ENCODE assay signal across 8 cellular contexts in genomic region chr17:4949321-4950074, GRCh38. TPM values are rescaled to one million over a fixed set of nuclear protein-coding genes. Genes with fewer than 3 reads are reported as not detected.
DNase-seq lines count a peak whose midpoint lies in the region; ATAC-seq, FAIRE-seq and TF ChIP-seq lines count a peak whose summit lies in the region.

No MANE protein-coding gene starts in this region.

- no peak for TF ChIP-seq CTCF in CD8-positive, alpha-beta T cell (IDR thresholded peaks at IDR 0.05)
- TF ChIP-seq CTCF in astrocyte (IDR thresholded peaks at IDR 0.05; ENCODE audit: insufficient read depth, low read depth, low read length) (no peak), sigmoid colon (IDR thresholded peaks at IDR 0.05) (no peak)

- peaks cover 39% of the 10 kb centered on the region for H3K4me1 Mint-ChIP-seq in CD8-positive, alpha-beta T cell (ENCODE audit: low read depth)
- H3K4me1 Mint-ChIP-seq in IgD-negative memory B cell (peaks cover 18 to 24% (median 22%) of the 10 kb centered on the region in 3 donors), astrocyte (ENCODE audit: low read depth, unreplicated experiment) (peaks cover 41% of the 10 kb centered on the region)
- peaks cover 26% of the 10 kb centered on the region for H3K4me1 Mint-ChIP-seq in T-helper 2 cell treated with Interferon-gamma antibody and Interleukin-4, amounts not matched to agents 5 μg/mL and 100 μg/mL, for 36 hours (ENCODE audit: low read depth)

- H3K36me3 Mint-ChIP-seq in CD8-positive, alpha-beta T cell: peaks cover 31% of the 10 kb centered on the region
- peaks cover 3% of the 10 kb centered on the region for H3K36me3 Mint-ChIP-seq in IgD-negative memory B cell
- H3K36me3 Mint-ChIP-seq in T-helper 2 cell treated with Interferon-gamma antibody and Interleukin-4, amounts not matched to agents 5 μg/mL and 100 μg/mL, for 36 hours (ENCODE audit: low read depth): peaks cover 33% of the 10 kb centered on the region
- peaks cover 20% of the 10 kb centered on the region for H3K36me3 Mint-ChIP-seq in astrocyte (ENCODE audit: low read depth, unreplicated experiment)

- ATAC-seq in CD8-positive, alpha-beta T cell: peak; percentile 30
- ATAC-seq in GM19438 (IDR thresholded peaks at IDR 0.05; ENCODE audit: low read depth, unreplicated experiment) (peak; percentile 27), GM21367 (IDR thresholded peaks at IDR 0.05; ENCODE audit: unreplicated experiment) (no peak)

- peaks cover 24% of the 10 kb centered on the region for H3K36me3 ChIP-seq in CD8-positive, alpha-beta T cell (ENCODE audit: insufficient read depth, low read length)
- H3K36me3 ChIP-seq in astrocyte (ENCODE audit: insufficient read depth, low read length): peaks cover 17% of the 10 kb centered on the region
- H3K36me3 ChIP-seq in sigmoid colon: peaks cover 5 to 23% (median 16%) of the 10 kb centered on the region in 4 donors

- H4K20me1 ChIP-seq in astrocyte (ENCODE audit: insufficient read depth, low read length): peaks cover 39% of the 10 kb centered on the region

- H3K9me3 Mint-ChIP-seq in CD8-positive, alpha-beta T cell: no peaks in the 10 kb centered on the region
- H3K9me3 Mint-ChIP-seq in IgD-negative memory B cell: no peaks in the 10 kb centered on the region
- H3K9me3 Mint-ChIP-seq in T-helper 2 cell treated with Interferon-gamma antibody and Interleukin-4, amounts not matched to agents 5 μg/mL and 100 μg/mL, for 36 hours: no peaks in the 10 kb centered on the region
- H3K9me3 Mint-ChIP-seq in astrocyte (ENCODE audit: unreplicated experiment): no peaks in the 10 kb centered on the region

- H3K27me3 Mint-ChIP-seq in CD8-positive, alpha-beta T cell (ENCODE audit: low read depth): no peaks in the 10 kb centered on the region
- no peaks in the 10 kb centered on the region for H3K27me3 Mint-ChIP-seq in IgD-negative memory B cell
- no peaks in the 10 kb centered on the region for H3K27me3 Mint-ChIP-seq in T-helper 2 cell treated with Interferon-gamma antibody and Interleukin-4, amounts not matched to agents 5 μg/mL and 100 μg/mL, for 36 hours (ENCODE audit: low read depth)
- H3K27me3 Mint-ChIP-seq in astrocyte (ENCODE audit: low read depth, unreplicated experiment): no peaks in the 10 kb centered on the region

- H3K4me2 ChIP-seq in astrocyte (ENCODE audit: low read length): peak overlapping the region; percentile 99

- H3K9ac ChIP-seq in astrocyte (ENCODE audit: low read length): peak overlapping the region; percentile 93

- peak overlapping the region; percentile 57 for H2AFZ ChIP-seq in astrocyte (ENCODE audit: low read depth, low read length)

- H3K4me3 ChIP-seq in CD8-positive, alpha-beta T cell (ENCODE audit: low read depth, low read length): peak overlapping the region; percentile 100
- H3K4me3 ChIP-seq in astrocyte (ENCODE audit: insufficient read depth, low read depth, low read length) (peak overlapping the region; percentile 80), sigmoid colon (peak overlapping the region; percentile 80 to 99 (median 96))

- H3K27ac Mint-ChIP-seq in CD8-positive, alpha-beta T cell: peak overlapping the region; percentile 93
- peak overlapping the region; percentile 69 to 97 (median 95) for H3K27ac Mint-ChIP-seq in IgD-negative memory B cell
- peak overlapping the region; percentile 84 for H3K27ac Mint-ChIP-seq in T-helper 2 cell treated with Interferon-gamma antibody and Interleukin-4, amounts not matched to agents 5 μg/mL and 100 μg/mL, for 36 hours
- H3K27ac Mint-ChIP-seq in astrocyte (ENCODE audit: unreplicated experiment): peak overlapping the region; percentile 88

- FAIRE-seq in astrocyte (lab: Jason Lieb, UNC): no peak

- peak overlapping the region; percentile 72 for H3K27ac ChIP-seq in CD8-positive, alpha-beta T cell (ENCODE audit: low read depth, low read length)
- H3K27ac ChIP-seq in astrocyte (ENCODE audit: low read depth, low read length) (peak overlapping the region; percentile 90), sigmoid colon (peak overlapping the region; percentile 98 to 100 (median 99))

- DNase-seq in CD8-positive, alpha-beta T cell: peak; percentile 42 to 81 (median 73)
- DNase-seq in T-helper 2 cell treated with Interferon-gamma antibody and Interleukin-4, amounts not matched to agents 5 μg/mL and 100 μg/mL, for 36 hours (ENCODE audit: low spot score): peak; percentile 76
- DNase-seq in astrocyte (ENCODE audit: low read depth) (peak; percentile 59), hippocampal formation (lab: John Stamatoyannopoulos, UW) (peak; percentile 26 to 65), sigmoid colon (peak; percentile 89)

- no peaks in the 10 kb centered on the region for H3K9me3 ChIP-seq in CD8-positive, alpha-beta T cell (ENCODE audit: low read length)
- no peaks in the 10 kb centered on the region for H3K9me3 ChIP-seq in astrocyte (ENCODE audit: insufficient read depth, low read depth, low read length)
- H3K9me3 ChIP-seq in sigmoid colon: no peaks in the 10 kb centered on the region

- peaks cover 32% of the 10 kb centered on the region for H3K4me1 ChIP-seq in CD8-positive, alpha-beta T cell (ENCODE audit: insufficient read depth, low read length)
- H3K4me1 ChIP-seq in astrocyte (ENCODE audit: insufficient read depth, low read length) (peaks cover 42% of the 10 kb centered on the region), sigmoid colon (peaks cover 0 to 52% (median 38%) of the 10 kb centered on the region in 4 donors)

- no peak for TF ChIP-seq POLR2A in sigmoid colon (IDR thresholded peaks at IDR 0.05)

- POLR2A ChIA-PET in CD8-positive, alpha-beta T cell (lab: Charles Lee): interaction anchor here (1.0 to 10.5 kb wide), 6 partner anchors 10 to 100 kb away, joined by 3 to 175 read pairs (median 14); partner anchors contain the start of genes C17orf107, RNF167, SLC25A11 and SPAG7

- peaks cover 39% of the 10 kb centered on the region for H3K79me2 ChIP-seq in astrocyte (ENCODE audit: insufficient read depth, low read length)

- intact Hi-C loops in CD8-positive, alpha-beta T cell (cut with DNase I, micrococcal nuclease): loop anchor here (1.0 to 5.0 kb wide), 6 partner anchors 18 to 582 kb away; partner anchors contain the start of genes ARRB2 (in 2 of the 2), CHRNE (in 1 of the 2), INCA1 (in 1 of the 2) and KIF1C (in 1 of the 2)
- intact Hi-C loops in sigmoid colon (cut with DNase I): loop anchor here (1.0 kb wide), 1 partner anchor 18 kb away; the partner anchor contains the start of gene SPAG7

- no peaks in the 10 kb centered on the region for H3K27me3 ChIP-seq in CD8-positive, alpha-beta T cell (ENCODE audit: insufficient read depth, low read length)
- H3K27me3 ChIP-seq in astrocyte (ENCODE audit: insufficient read depth, low read length) (no peaks in the 10 kb centered on the region), sigmoid colon (no peaks in the 10 kb centered on the region)

- CTCF ChIA-PET in CD8-positive, alpha-beta T cell (lab: Charles Lee): interaction anchor here (0.9 to 1.6 kb wide), 4 partner anchors 10 to 40 kb away, joined by 3 to 6 read pairs (median 4); partner anchors contain the start of genes SLC25A11 and SPAG7

- WGBS in sigmoid colon, 2 donors: 1% methylated on average over 75 of the region's 75 CpGs

- H3K4me3 Mint-ChIP-seq in CD8-positive, alpha-beta T cell: peak overlapping the region; percentile 94
- peak overlapping the region; percentile 91 to 98 (median 96) for H3K4me3 Mint-ChIP-seq in IgD-negative memory B cell
- H3K4me3 Mint-ChIP-seq in T-helper 2 cell treated with Interferon-gamma antibody and Interleukin-4, amounts not matched to agents 5 μg/mL and 100 μg/mL, for 36 hours: peak overlapping the region; percentile 84
- H3K4me3 Mint-ChIP-seq in astrocyte (ENCODE audit: unreplicated experiment): peak overlapping the region; percentile 77

- TF ChIP-seq EP300 in sigmoid colon (IDR thresholded peaks at IDR 0.05): no peak

RNA-seq across cellular contexts. Expression of gene PFN1, which starts 1.2 kb away (rescaled TPM):
- total RNA-seq in CD8-positive, alpha-beta T cell: 100 to 1,000 TPM; 321 to 326 TPM
- polyA plus RNA-seq in IgD-negative memory B cell: 1,903 TPM
- 1,246 and 1,346 TPM in 2 replicates for total RNA-seq in astrocyte
- 1,000 to 10,000 TPM in 1 of 4 donors, 100 to 1,000 TPM in 3; 690 to 1,141 (median 828) TPM for total RNA-seq in sigmoid colon
- polyA plus RNA-seq in sigmoid colon: 1,000 to 10,000 TPM in 1 of 3 donors, 100 to 1,000 TPM in 2; 853 to 1,404 (median 948) TPM

RNA-seq across cellular contexts. Expression of gene ENO3, which starts 1.4 kb away (rescaled TPM):
- total RNA-seq in CD8-positive, alpha-beta T cell: 10 to 100 TPM; 17.6 to 18.5 TPM
- polyA plus RNA-seq in IgD-negative memory B cell: 3.1 TPM
- total RNA-seq in astrocyte: 12.7 and 20.4 TPM in 2 replicates
- total RNA-seq in sigmoid colon: 1 to 10 TPM; 2.5 to 9.1 (median 5.1) TPM
- 10 to 100 TPM in 1 of 3 donors, 1 to 10 TPM in 1, under 1 TPM in 1; 0.69 to 10.3 (median 5.4) TPM for polyA plus RNA-seq in sigmoid colon

RNA-seq across cellular contexts. Expression of gene RNF167, which starts 9.4 kb away (rescaled TPM):
- 10 to 100 TPM; 49.3 to 52.2 TPM for total RNA-seq in CD8-positive, alpha-beta T cell
- polyA plus RNA-seq in IgD-negative memory B cell (27.3 TPM), sigmoid colon (100 to 1,000 TPM in 1 of 3 donors, 10 to 100 TPM in 2; 45.0 to 120 (median 83.9) TPM)
- total RNA-seq in astrocyte (88.0 and 89.7 TPM in 2 replicates), sigmoid colon (10 to 100 TPM; 51.2 to 71.2 (median 60.3) TPM)

RNA-seq across cellular contexts. Expression of gene SLC25A11, which starts 9.7 kb away (rescaled TPM):
- total RNA-seq in CD8-positive, alpha-beta T cell: 10 to 100 TPM; 15.8 to 16.3 TPM
- polyA plus RNA-seq in IgD-negative memory B cell: 70.9 TPM
- 36.8 and 43.0 TPM in 2 replicates for total RNA-seq in astrocyte
- 10 to 100 TPM; 41.0 to 60.3 (median 48.6) TPM for total RNA-seq in sigmoid colon
- polyA plus RNA-seq in sigmoid colon: 10 to 100 TPM; 57.7 to 82.8 (median 79.9) TPM

RNA-seq across cellular contexts. Expression of gene GP1BA, which starts 17.4 kb away (rescaled TPM):
- not detected for total RNA-seq in CD8-positive, alpha-beta T cell
- polyA plus RNA-seq in IgD-negative memory B cell (0.26 TPM), sigmoid colon (1 to 10 TPM in 1 of 3 donors, not detected in 2; 1.1 TPM)
- total RNA-seq in astrocyte (0.09 TPM in 1 of 2 replicates, not detected in the other), sigmoid colon (not detected)
